In genomic region chr1:24409535-24409934, GRCh38 we compare ENCODE assay signal across 16 cellular contexts. TPM values are rescaled to one million over a fixed set of nuclear protein-coding genes. Genes with fewer than 3 reads are reported as not detected.
A peak's percentile ranks its signal among the peaks of the same experiment; 100 is the strongest.
DNase-seq lines count a peak whose midpoint lies in the region; FAIRE-seq and TF ChIP-seq lines count a peak whose summit lies in the region.
"Had no signal": no experiment of that assay in that cellular context is flagged by ENCODE, and none has a peak within 500 bp of the region (broad histone marks: within the 10 kb centered on the region; RNA-seq: fewer than 3 reads in every experiment).

No MANE protein-coding gene starts in this region.

- 0 to 1% methylated on average over 3 of the region's 3 CpGs for WGBS in GM23248 (ENCODE audit: low coverage in 1 of 2, low lambda C conversion rate in 2 of 2, missing lambda C conversion rate in 2 of 2), 2 experiments

- TF ChIP-seq CTCF in RWPE1 (conservative IDR thresholded peaks at IDR 0.05; ENCODE audit: low read depth) = no peak
- no peak for TF ChIP-seq CTCF in endothelial cell of umbilical vein (IDR thresholded peaks at IDR 0.05; ENCODE audit: extremely low read depth in 1 of 2, insufficient read depth in 1 of 2, low read depth in 1 of 2, low read length in 2 of 2)
- no peak for TF ChIP-seq CTCF in osteoblast (IDR thresholded peaks at IDR 0.05; ENCODE audit: extremely low read depth, low read depth, low read length)
- TF ChIP-seq CTCF in MM.1S (IDR thresholded peaks at IDR 0.05; ENCODE audit: low read length) = no peak

- no peaks in the 10 kb centered on the region for H3K9me2 ChIP-seq in GM23248 (ENCODE audit: insufficient read depth)
- H3K9me2 ChIP-seq in MM.1S (replicated peaks; ENCODE audit: insufficient read depth, low read length) = no peaks in the 10 kb centered on the region

- in situ Hi-C loops in GM23248 (cut with MboI) = no loop called here
- in situ Hi-C loops in KBM-7 (cut with MboI; ENCODE audit: low pct_unique_long_range_greater_than_20kb, low sequenced_read_pairs) = no loop called here

- intact Hi-C loops in endothelial cell of umbilical vein (cut with micrococcal nuclease) = no loop called here

- H2AFZ ChIP-seq in GM23248 (peak overlapping the region; percentile 40), endothelial cell of umbilical vein (ENCODE audit: low read depth, low read length) (peak overlapping the region; percentile 78), osteoblast (ENCODE audit: low read length) (peak overlapping the region; percentile 45), MM.1S (ENCODE audit: low read length) (no peak overlapping the region)

- no peaks in the 10 kb centered on the region for H3K9me1 ChIP-seq in endothelial cell of umbilical vein (replicated peaks; ENCODE audit: control insufficient read depth, extremely low read depth, insufficient read depth, low read length)

- peaks cover 39% of the 10 kb centered on the region for H3K4me1 ChIP-seq in GM23248 (ENCODE audit: insufficient read depth)
- H3K4me1 ChIP-seq in endothelial cell of umbilical vein (ENCODE audit: control insufficient read depth, extremely low read depth, insufficient read depth, low read length) = peaks cover 19% of the 10 kb centered on the region
- H3K4me1 ChIP-seq in osteoblast (ENCODE audit: insufficient read depth, low read length) = peaks cover 29% of the 10 kb centered on the region
- H3K4me1 ChIP-seq in MM.1S (ENCODE audit: low read length) = peaks cover 4% of the 10 kb centered on the region; the same call in 1 of the 2 replicates

- CTCF ChIA-PET in RWPE1 (lab: Yijun Ruan, JAX) = interaction anchor here (0.7 to 0.8 kb wide), 2 partner anchors 16 to 177 kb away, joined by 3 to 4 read pairs; no protein-coding TSS in a partner anchor
- CTCF ChIA-PET in endothelial cell of umbilical vein (lab: Charles Lee) = interaction anchor here (0.6 to 3.3 kb wide), 8 partner anchors 10 to 392 kb away, joined by 3 to 51 read pairs (median 5); no protein-coding TSS in a partner anchor

- peaks cover 31% of the 10 kb centered on the region for H3F3A ChIP-seq in GM23248 (ENCODE audit: insufficient read depth)
- no peaks in the 10 kb centered on the region for H3F3A ChIP-seq in MM.1S (ENCODE audit: insufficient read depth, low read length)

- H4K20me1 ChIP-seq in GM23248 (ENCODE audit: insufficient read depth) = no peaks in the 10 kb centered on the region
- no peaks in the 10 kb centered on the region for H4K20me1 ChIP-seq in endothelial cell of umbilical vein (replicated peaks; ENCODE audit: control insufficient read depth, extremely low read depth, insufficient read depth, low read length)
- H4K20me1 ChIP-seq in osteoblast (ENCODE audit: insufficient read depth, low read length) = no peaks in the 10 kb centered on the region
- no peaks in the 10 kb centered on the region for H4K20me1 ChIP-seq in MM.1S (ENCODE audit: insufficient read depth, low read length)

- BruUV-seq in endothelial cell of umbilical vein (replicated peaks; lab: Mats Ljungman, UMichigan) = no TSS peak

- peak; percentile 91 for DNase-seq in GM23248
- peak; percentile 82 for DNase-seq in RWPE1 (ENCODE audit: low spot score)
- peak; percentile 49 for DNase-seq in endothelial cell of umbilical vein (ENCODE audit: low read depth, low spot score)
- peak; percentile 76 for DNase-seq in osteoblast (ENCODE audit: insufficient read length, low spot score, missing footprints)
- no peak for DNase-seq in NCI-H524 (lab: John Stamatoyannopoulos, UW)
- DNase-seq in T-helper 2 cell = no peak
- DNase-seq in MM.1S = no peak
- no peak for DNase-seq in KBM-7
- DNase-seq: activated T-cell treated with anti-CD3 and anti-CD28 coated beads, Interleukin-2, amount 50 U/mL, for 1 hour; amniotic stem cell; CD4-positive, alpha-beta T cell; H7; NCI-H1092; OCI-M1; stomach; T-helper 1 cell had no signal

- no peak for TF ChIP-seq POLR2A in endothelial cell of umbilical vein (IDR thresholded peaks at IDR 0.05; ENCODE audit: low read depth, low read length)

- H3K4me3 ChIP-seq in GM23248 (no peak overlapping the region), endothelial cell of umbilical vein (replicated peaks in 1 of 3; ENCODE audit: insufficient read depth in 1 of 3, low read depth in 1 of 3, low read length in 3 of 3) (no peak overlapping the region), osteoblast (ENCODE audit: insufficient read depth, low read length) (no peak overlapping the region), MM.1S (ENCODE audit: low read length) (no peak overlapping the region)
- H3K4me3 ChIP-seq: stomach had no signal

- H3K9me3 ChIP-seq in GM23248 (ENCODE audit: low read depth) (no peaks in the 10 kb centered on the region), endothelial cell of umbilical vein (replicated peaks; ENCODE audit: control insufficient read depth, insufficient read depth, low read length) (no peaks in the 10 kb centered on the region), osteoblast (ENCODE audit: low read depth, low read length) (no peaks in the 10 kb centered on the region), MM.1S (replicated peaks; ENCODE audit: insufficient read depth, low read length) (no peaks in the 10 kb centered on the region)
- H3K9me3 ChIP-seq: stomach had no signal

- FAIRE-seq in endothelial cell of umbilical vein (lab: Jason Lieb, UNC) = no peak

- H3K27ac ChIP-seq in GM23248 (peak overlapping the region; percentile 66), RWPE1 (peak overlapping the region; percentile 80), endothelial cell of umbilical vein (ENCODE audit: insufficient read depth, low read depth, low read length) (no peak overlapping the region), osteoblast (ENCODE audit: low read depth, low read length) (peak overlapping the region; percentile 64), MM.1S (ENCODE audit: low read length) (no peak overlapping the region)
- H3K27ac ChIP-seq: stomach had no signal

- no peaks in the 10 kb centered on the region for H3K36me3 ChIP-seq in GM23248 (ENCODE audit: low read depth)
- no peaks in the 10 kb centered on the region for H3K36me3 ChIP-seq in endothelial cell of umbilical vein (ENCODE audit: control insufficient read depth in 2 of 2, extremely low read depth in 1 of 2, insufficient read depth in 2 of 2, low read length in 2 of 2)
- no peaks in the 10 kb centered on the region for H3K36me3 ChIP-seq in osteoblast (ENCODE audit: insufficient read depth, low read length)
- H3K36me3 ChIP-seq in MM.1S (replicated peaks; ENCODE audit: insufficient read depth, low read length) = no peaks in the 10 kb centered on the region
- H3K36me3 ChIP-seq: stomach had no signal

- H3K4me2 ChIP-seq in GM23248 (ENCODE audit: unreplicated experiment) (peak overlapping the region; percentile 55), endothelial cell of umbilical vein (ENCODE audit: insufficient read depth, low read length) (peak overlapping the region; percentile 37), osteoblast (ENCODE audit: insufficient read depth, low read length) (peak overlapping the region; percentile 20), MM.1S (ENCODE audit: low read depth, low read length) (no peak overlapping the region)

- H3K79me2 ChIP-seq in GM23248 (ENCODE audit: insufficient read depth) = no peaks in the 10 kb centered on the region; the same call in 1 of the 2 replicates
- H3K79me2 ChIP-seq in endothelial cell of umbilical vein (ENCODE audit: control insufficient read depth, insufficient read depth, low read length) = no peaks in the 10 kb centered on the region
- H3K79me2 ChIP-seq in osteoblast (ENCODE audit: insufficient read depth, low read length) = peaks cover 8% of the 10 kb centered on the region
- no peaks in the 10 kb centered on the region for H3K79me2 ChIP-seq in MM.1S (ENCODE audit: low read length)

- dilution Hi-C loops in endothelial cell of umbilical vein (cut with MboI; ENCODE audit: extremely low pct_ligation_motif_present, low sequenced_read_pairs) = no loop called here

- POLR2A ChIA-PET in RWPE1 (lab: Yijun Ruan, JAX; ENCODE audit: low non-redundant PET) (no interaction called here), endothelial cell of umbilical vein (lab: Charles Lee) (no interaction called here)

- H3K27me3 ChIP-seq in GM23248 (replicated peaks; ENCODE audit: insufficient read depth) = no peaks in the 10 kb centered on the region
- H3K27me3 ChIP-seq in endothelial cell of umbilical vein (ENCODE audit: control insufficient read depth in 2 of 2, insufficient read depth in 2 of 2, low read length in 2 of 2) = no peaks in the 10 kb centered on the region
- H3K27me3 ChIP-seq in osteoblast (ENCODE audit: insufficient read depth, low read length) = no peaks in the 10 kb centered on the region
- no peaks in the 10 kb centered on the region for H3K27me3 ChIP-seq in MM.1S (replicated peaks; ENCODE audit: insufficient read depth, low read length)
- H3K27me3 ChIP-seq: stomach had no signal

- H3K9ac ChIP-seq in GM23248 = peak overlapping the region; percentile 13; the same call in 1 of the 2 replicates
- H3K9ac ChIP-seq in endothelial cell of umbilical vein (replicated peaks; ENCODE audit: extremely low read depth, insufficient read depth, low read length) = no peak overlapping the region
- H3K9ac ChIP-seq in MM.1S (ENCODE audit: low read length) = no peak overlapping the region

RNA-seq across cellular contexts. Expression of gene STPG1, which starts 4.0 kb away (rescaled TPM):
- total RNA-seq in GM23248 (2014; rRNA removed; shearing (Covaris generic)) = 2.4 and 7.9 TPM in 2 replicates
- polyA plus RNA-seq in GM23248 (2016; fragmentation: Nextera tagmentation; extraction: Ambion mirVana) (9.2 and 12.8 TPM in 2 replicates), endothelial cell of umbilical vein (5.6 and 6.3 TPM in 2 replicates)
- total RNA-seq in endothelial cell of umbilical vein (5.9 and 10.2 TPM in 2 replicates), osteoblast (7.2 and 7.4 TPM in 2 replicates)
- 6.7 and 7.1 TPM in 2 replicates for polyA plus RNA-seq in endothelial cell of umbilical vein (2011; cell fraction: cytosol; rRNA removed)
- polyA plus RNA-seq in endothelial cell of umbilical vein (2011; cell fraction: nucleus; rRNA removed) = 5.6 and 7.1 TPM in 2 replicates
- polyA plus RNA-seq in endothelial cell of umbilical vein (2012) = 5.3 and 5.4 TPM in 2 replicates
- 2.6 and 3.9 TPM in 2 replicates for polyA minus RNA-seq in endothelial cell of umbilical vein
- 2.3 TPM for polyA minus RNA-seq in endothelial cell of umbilical vein (2011; cell fraction: cytosol; rRNA and poly(A)+ RNA removed)
- polyA minus RNA-seq in endothelial cell of umbilical vein (2011; cell fraction: nucleus; rRNA and poly(A)+ RNA removed) = 3.9 and 5.6 TPM in 2 replicates

RNA-seq across cellular contexts. Expression of gene NIPAL3, which starts 6.1 kb away (rescaled TPM):
- total RNA-seq in GM23248 (2014; rRNA removed; shearing (Covaris generic)) = 71.5 and 78.4 TPM in 2 replicates
- polyA plus RNA-seq in GM23248 (2016; fragmentation: Nextera tagmentation; extraction: Ambion mirVana) = 55.9 and 59.5 TPM in 2 replicates
- 14.8 and 16.0 TPM in 2 replicates for total RNA-seq in endothelial cell of umbilical vein
- 15.1 and 15.5 TPM in 2 replicates for polyA plus RNA-seq in endothelial cell of umbilical vein
- polyA plus RNA-seq in endothelial cell of umbilical vein (2011; cell fraction: cytosol; rRNA removed) = 11.1 and 12.2 TPM in 2 replicates
- 10.2 and 11.1 TPM in 2 replicates for polyA plus RNA-seq in endothelial cell of umbilical vein (2011; cell fraction: nucleus; rRNA removed)
- polyA plus RNA-seq in endothelial cell of umbilical vein (2012) = 15.9 and 18.7 TPM in 2 replicates
- polyA minus RNA-seq in endothelial cell of umbilical vein = 31.4 and 37.3 TPM in 2 replicates
- polyA minus RNA-seq in endothelial cell of umbilical vein (2011; cell fraction: cytosol; rRNA and poly(A)+ RNA removed) = 11.9 TPM
- 8.0 and 10.2 TPM in 2 replicates for polyA minus RNA-seq in endothelial cell of umbilical vein (2011; cell fraction: nucleus; rRNA and poly(A)+ RNA removed)
- 29.2 and 31.8 TPM in 2 replicates for total RNA-seq in osteoblast

Comparison
In these comparisons a context has a peak if more than half of its experiments do, and no peak if none do; other contexts are left out.
1. DNase-seq: peak in GM23248 (single experiment), RWPE1 (single experiment), endothelial cell of umbilical vein (single experiment) and osteoblast (single experiment); none in NCI-H524 (0 of 2), T-helper 2 cell (0 of 5), MM.1S (single experiment) and KBM-7 (single experiment).
2. H3K27ac ChIP-seq: peak in GM23248 (single experiment), RWPE1 (single experiment) and osteoblast (single experiment); none in endothelial cell of umbilical vein (single experiment) and MM.1S (single experiment).